ENCODE assay signal across 9 cellular contexts in genomic region chr4:2280531-2281300, GRCh38. TPM values are rescaled to one million over a fixed set of nuclear protein-coding genes. Genes with fewer than 3 reads are reported as not detected.
DNase-seq lines count a peak whose midpoint lies in the region; ATAC-seq and TF ChIP-seq lines count a peak whose summit lies in the region.
"Had no signal": no experiment of that assay in that cellular context is flagged by ENCODE, and none has a peak within 500 bp of the region (broad histone marks: within the 10 kb centered on the region; RNA-seq: fewer than 3 reads in every experiment).

No MANE protein-coding gene starts in this region.

- H3K4me1 ChIP-seq in GM23248 (ENCODE audit: insufficient read depth), result peaks cover 8% of the 10 kb centered on the region

- WGBS in GM23248 (ENCODE audit: low coverage in 1 of 2, low lambda C conversion rate in 2 of 2, missing lambda C conversion rate in 2 of 2), 2 experiments, result 80 to 84% methylated on average over 13 of the region's 13 CpGs

- no peaks in the 10 kb centered on the region for H4K20me1 ChIP-seq in GM23248 (ENCODE audit: insufficient read depth)

- H2AFZ ChIP-seq in GM23248, result no peak overlapping the region

- in situ Hi-C loops in GM23248 (cut with MboI), result no loop called here

- no peak for DNase-seq in AG09309 (ENCODE audit: low read depth)
- DNase-seq in COR-L47 (lab: John Stamatoyannopoulos, UW), result peak; percentile 15
- no peak for DNase-seq in activated B cell treated with CpG ODN at 0.5 μM for 24 hours
- no peak for DNase-seq in left lobe of liver (ENCODE audit: low spot score)
- no peak for DNase-seq in Kasumi-1 (lab: John Stamatoyannopoulos, UW)
- no peak for DNase-seq in GM10248 (ENCODE audit: extremely low spot score)
- DNase-seq in GM23248, result no peak
- no peak for DNase-seq in DMS79 (lab: John Stamatoyannopoulos, UW)
- DNase-seq: foreskin melanocyte had no signal

- POLR2A ChIA-PET in activated B cell treated with CpG ODN at 0.5 μM for 24 hours (lab: Charles Lee), result interaction anchor here (1.0 to 1.2 kb wide), 2 partner anchors 10 to 19 kb away, joined by 3 to 6 read pairs; partner anchors contain the start of gene MXD4
- POLR2A ChIA-PET in GM10248 (lab: Yijun Ruan, JAX), result no interaction called here

- TF ChIP-seq CTCF in AG09309 (IDR thresholded peaks at IDR 0.05; ENCODE audit: control insufficient read depth, insufficient read depth, low read depth, low read length, missing control alignments), result peak; percentile 42
- TF ChIP-seq CTCF in activated B cell treated with CpG ODN at 0.5 μM for 24 hours (IDR thresholded peaks at IDR 0.05), result no peak
- TF ChIP-seq CTCF in GM10248 (IDR thresholded peaks at IDR 0.05; ENCODE audit: control extremely low read depth, extremely low read depth, low read depth, missing control alignments), result no peak

- H3K9me3 ChIP-seq in GM23248 (ENCODE audit: low read depth), result no peaks in the 10 kb centered on the region

- peak overlapping the region; percentile 97 for H3K27ac Mint-ChIP-seq in activated B cell treated with CpG ODN at 0.5 μM for 24 hours

- no peaks in the 10 kb centered on the region for H3K79me2 ChIP-seq in GM23248 (ENCODE audit: insufficient read depth)

- no peak overlapping the region for H3K9ac ChIP-seq in GM23248

- H3K4me3 Mint-ChIP-seq in activated B cell treated with CpG ODN at 0.5 μM for 24 hours, result no peak overlapping the region

- intact Hi-C loops in activated B cell treated with CpG ODN at 0.5 μM for 24 hours (cut with micrococcal nuclease), result loop anchor here (1.0 to 5.0 kb wide), 3 partner anchors 112 to 182 kb away; no protein-coding TSS in a partner anchor

- H3K27me3 Mint-ChIP-seq in activated B cell treated with CpG ODN at 0.5 μM for 24 hours, result no peaks in the 10 kb centered on the region

- H3K4me3 ChIP-seq in AG09309 (ENCODE audit: control insufficient read depth, low read depth, low read length), result no peak overlapping the region
- H3K4me3 ChIP-seq in GM23248, result no peak overlapping the region

- no peak overlapping the region for H3K27ac ChIP-seq in GM23248

- no peaks in the 10 kb centered on the region for H3K9me3 Mint-ChIP-seq in activated B cell treated with CpG ODN at 0.5 μM for 24 hours

- CTCF ChIA-PET in activated B cell treated with CpG ODN at 0.5 μM for 24 hours (lab: Charles Lee) (no interaction called here), GM10248 (lab: Yijun Ruan, JAX) (interaction anchor here (1.3 kb wide), 2 partner anchors 10 to 170 kb away, joined by 3 read pairs; no protein-coding TSS in a partner anchor)

- no peaks in the 10 kb centered on the region for H3F3A ChIP-seq in GM23248 (ENCODE audit: insufficient read depth)

- H3K36me3 Mint-ChIP-seq in activated B cell treated with CpG ODN at 0.5 μM for 24 hours (ENCODE audit: low read depth), result no peaks in the 10 kb centered on the region

- ATAC-seq in activated B cell treated with CpG ODN at 0.5 μM for 24 hours (ENCODE audit: low read depth) (no peak), left lobe of liver (peak; percentile 37)

- no peak overlapping the region for H3K4me2 ChIP-seq in GM23248 (ENCODE audit: unreplicated experiment)

- peaks cover 35% of the 10 kb centered on the region for H3K4me1 Mint-ChIP-seq in activated B cell treated with CpG ODN at 0.5 μM for 24 hours

- no peaks in the 10 kb centered on the region for H3K9me2 ChIP-seq in GM23248 (ENCODE audit: insufficient read depth)

- H3K36me3 ChIP-seq in GM23248 (ENCODE audit: low read depth), result no peaks in the 10 kb centered on the region

- no peaks in the 10 kb centered on the region for H3K27me3 ChIP-seq in GM23248 (replicated peaks; ENCODE audit: insufficient read depth)

RNA-seq across cellular contexts. Expression of gene MXD4, which starts 18.8 kb away (rescaled TPM):
- total RNA-seq in activated B cell treated with CpG ODN at 0.5 μM for 24 hours (28.7 and 36.7 TPM in 2 replicates), left lobe of liver (23.6 TPM)
- total RNA-seq in GM23248 (2014; rRNA removed; shearing (Covaris generic)), result 70.1 and 70.5 TPM in 2 replicates
- polyA plus RNA-seq in GM23248 (2016; fragmentation: Nextera tagmentation; extraction: Ambion mirVana), result 30.9 and 50.6 TPM in 2 replicates

RNA-seq across cellular contexts. Expression of gene HAUS3, which starts 38.8 kb away (rescaled TPM):
- 17.9 and 19.0 TPM in 2 replicates for total RNA-seq in activated B cell treated with CpG ODN at 0.5 μM for 24 hours
- total RNA-seq in left lobe of liver, result 5.0 TPM
- total RNA-seq in GM23248 (2014; rRNA removed; shearing (Covaris generic)), result 10.2 and 14.9 TPM in 2 replicates
- polyA plus RNA-seq in GM23248 (2016; fragmentation: Nextera tagmentation; extraction: Ambion mirVana), result 11.6 and 13.8 TPM in 2 replicates

RNA-seq across cellular contexts. Expression of gene POLN, which starts 38.8 kb away (rescaled TPM):
- total RNA-seq in activated B cell treated with CpG ODN at 0.5 μM for 24 hours, result 1.4 and 1.7 TPM in 2 replicates
- 2.2 TPM for total RNA-seq in left lobe of liver
- total RNA-seq in GM23248 (2014; rRNA removed; shearing (Covaris generic)), result 1.8 and 3.9 TPM in 2 replicates
- polyA plus RNA-seq in GM23248 (2016; fragmentation: Nextera tagmentation; extraction: Ambion mirVana), result 0.91 and 1.6 TPM in 2 replicates
